ENCODE assay signal across 25 cellular contexts in genomic region chr7:44099669-44100068, GRCh38. TPM values are rescaled to one million over a fixed set of nuclear protein-coding genes. Genes with fewer than 3 reads are reported as not detected.
DNase-seq lines count a peak whose midpoint lies in the region; ATAC-seq and TF ChIP-seq lines count a peak whose summit lies in the region.
"Had no signal": no experiment of that assay in that cellular context is flagged by ENCODE, and none has a peak within 500 bp of the region (broad histone marks: within the 10 kb centered on the region; RNA-seq: fewer than 3 reads in every experiment).

No MANE protein-coding gene starts in this region.

- peak overlapping the region; percentile 73 for H3K27ac Mint-ChIP-seq in glutamatergic neuron (ENCODE audit: unreplicated experiment)
- H3K27ac Mint-ChIP-seq: activated CD4-positive, alpha-beta memory T cell treated with anti-CD3 and anti-CD28 coated beads, Interleukin-2, amount 10 ng/mL, durations not matched to agents 7 days and 5 days; activated naive CD8-positive, alpha-beta T cell treated with anti-CD3 and anti-CD28 coated beads, Interleukin-2, amount 10 ng/mL, durations not matched to agents 7 days and 5 days; CD4-positive, CD25-positive, alpha-beta regulatory T cell; T-cell had no signal

- POLR2A ChIA-PET in RWPE1 (lab: Yijun Ruan, JAX; ENCODE audit: low non-redundant PET), result no interaction called here

- H3K36me3 Mint-ChIP-seq in glutamatergic neuron (ENCODE audit: unreplicated experiment), result no peaks in the 10 kb centered on the region
- H3K36me3 Mint-ChIP-seq: activated naive CD8-positive, alpha-beta T cell treated with anti-CD3 and anti-CD28 coated beads, Interleukin-2, amount 10 ng/mL, durations not matched to agents 7 days and 5 days; CD4-positive, CD25-positive, alpha-beta regulatory T cell; T-cell had no signal

- no peak overlapping the region for H3K4me2 ChIP-seq in OCI-LY1 (ENCODE audit: low read length)

- H3K4me1 ChIP-seq in OCI-LY1 (ENCODE audit: insufficient read depth, low read length, severe bottlenecking), result peaks cover 86% of the 10 kb centered on the region

- 0 out of 2 replicates have a peak overlapping the region, but pooled peaks have one; percentile 3 for H3K9ac ChIP-seq in OCI-LY1 (ENCODE audit: low read length)

- peaks cover 5% of the 10 kb centered on the region for H3K27me3 Mint-ChIP-seq in glutamatergic neuron (ENCODE audit: unreplicated experiment)

- DNase-seq in HL-60 (ENCODE audit: low read depth in 1 of 2, low spot score in 1 of 2) (no peak), glutamatergic neuron (no peak), NCI-H226 (no peak), HCEC 1CT (no peak), RWPE1 (ENCODE audit: low spot score) (no peak)
- DNase-seq: activated CD4-positive, alpha-beta memory T cell treated with anti-CD3 and anti-CD28 coated beads, Interleukin-2, amount 10 ng/mL, durations not matched to agents 7 days and 5 days; activated effector memory CD4-positive, alpha-beta T cell treated with Interleukin-2 at 50 U/mL for 16 hours; activated naive CD8-positive, alpha-beta T cell treated with anti-CD3 and anti-CD28 coated beads, Interleukin-2, amount 10 ng/mL, durations not matched to agents 7 days and 5 days; CD4-positive, CD25-positive, alpha-beta regulatory T cell; Kasumi-1; NCI-H1048; NCI-H187 treated with DMSO at 0.1 percent for 48 hours; NCI-H774; PC-3; retina; Right ventricle myocardium superior; stimulated activated CD4-positive, alpha-beta T cell treated with anti-CD3 and anti-CD28 coated beads, Interleukin-12 subunit alpha, Interleukin-12 subunit beta, amount 100 ng/mL, for 4 hours; stimulated activated naive CD8-positive, alpha-beta T cell treated with anti-CD3 and anti-CD28 coated beads, Interleukin-15, Interleukin-2, amounts not matched to agents 100 U/mL and 50 U/mL, for 24 hours; T-cell; transverse colon had no signal

- H3K9me3 Mint-ChIP-seq in glutamatergic neuron (ENCODE audit: unreplicated experiment), result no peaks in the 10 kb centered on the region
- H3K9me3 Mint-ChIP-seq: activated CD4-positive, alpha-beta memory T cell treated with anti-CD3 and anti-CD28 coated beads, Interleukin-2, amount 10 ng/mL, durations not matched to agents 7 days and 5 days; activated naive CD8-positive, alpha-beta T cell treated with anti-CD3 and anti-CD28 coated beads, Interleukin-2, amount 10 ng/mL, durations not matched to agents 7 days and 5 days; T-cell had no signal

- peaks cover 11% of the 10 kb centered on the region; the same call in 1 of the 2 replicates for H3F3A ChIP-seq in OCI-LY1 (ENCODE audit: insufficient read depth, low read length)

- H3K36me3 ChIP-seq in OCI-LY1 (ENCODE audit: insufficient read depth, low read length), result no peaks in the 10 kb centered on the region
- H3K36me3 ChIP-seq: transverse colon had no signal

- H3K27me3 ChIP-seq in HL-60 (ENCODE audit: insufficient read depth, poor library complexity, severe bottlenecking) (peaks cover under 1% of the 10 kb centered on the region), OCI-LY1 (ENCODE audit: insufficient read depth, low read length) (no peaks in the 10 kb centered on the region)

- CTCF ChIA-PET in RWPE1 (lab: Yijun Ruan, JAX), result interaction anchor here (0.6 to 0.7 kb wide), 2 partner anchors 10 to 23 kb away, joined by 3 to 4 read pairs; no protein-coding TSS in a partner anchor

- no peaks in the 10 kb centered on the region for H3K79me2 ChIP-seq in OCI-LY1 (ENCODE audit: insufficient read depth, low read length)

- no peaks in the 10 kb centered on the region for H4K20me1 ChIP-seq in OCI-LY1 (ENCODE audit: insufficient read depth, low read length)

- H3K4me1 Mint-ChIP-seq in glutamatergic neuron (ENCODE audit: low read depth, unreplicated experiment), result peaks cover 11% of the 10 kb centered on the region

- H2AFZ ChIP-seq in OCI-LY1 (ENCODE audit: low read length), result no peak overlapping the region

- ATAC-seq in activated CD4-positive, CD25-positive, alpha-beta regulatory T cell treated with anti-CD3 and anti-CD28 coated beads, Interleukin-2, amount 50 U/mL, for 24 hours, result no peak
- ATAC-seq: PC-3; stimulated activated naive CD8-positive, alpha-beta T cell treated with anti-CD3 and anti-CD28 coated beads, Interleukin-15, Interleukin-2, amounts not matched to agents 100 U/mL and 50 U/mL, for 24 hours; T-cell had no signal

- no peaks in the 10 kb centered on the region for H3K9me2 ChIP-seq in OCI-LY1 (ENCODE audit: low read depth, low read length)

- TF ChIP-seq CTCF in HL-60 (IDR thresholded peaks at IDR 0.05; ENCODE audit: insufficient read depth, low read length) (no peak), OCI-LY1 (IDR thresholded peaks at IDR 0.05; ENCODE audit: low read length) (no peak), glutamatergic neuron (IDR thresholded peaks at IDR 0.05; ENCODE audit: partially characterized antibody, unreplicated experiment) (no peak), RWPE1 (conservative IDR thresholded peaks at IDR 0.05; ENCODE audit: low read depth) (no peak)

- H3K4me3 Mint-ChIP-seq in glutamatergic neuron (ENCODE audit: unreplicated experiment), result no peak overlapping the region
- H3K4me3 Mint-ChIP-seq: activated CD4-positive, alpha-beta memory T cell treated with anti-CD3 and anti-CD28 coated beads, Interleukin-2, amount 10 ng/mL, durations not matched to agents 7 days and 5 days; activated naive CD8-positive, alpha-beta T cell treated with anti-CD3 and anti-CD28 coated beads, Interleukin-2, amount 10 ng/mL, durations not matched to agents 7 days and 5 days; CD4-positive, CD25-positive, alpha-beta regulatory T cell; T-cell had no signal

- H3K4me3 ChIP-seq in HL-60 (replicated peaks; ENCODE audit: insufficient read depth, low read length) (no peak overlapping the region), OCI-LY1 (ENCODE audit: low read depth, low read length, poor library complexity, severe bottlenecking) (no peak overlapping the region), skin epidermis (no peak overlapping the region)
- H3K4me3 ChIP-seq: transverse colon had no signal

- H3K27ac ChIP-seq in HL-60 (replicated peaks) (0 out of 2 replicates have a peak overlapping the region, but pooled peaks have one; percentile 2), OCI-LY1 (ENCODE audit: low read depth, low read length, poor library complexity, severe bottlenecking) (peak overlapping the region; percentile 96), skin epidermis (peak overlapping the region in 19 of 21 experiments; percentile 66 to 99 (median 91)), RWPE1 (no peak overlapping the region)

- no peaks in the 10 kb centered on the region for H3K9me3 ChIP-seq in OCI-LY1 (ENCODE audit: low read length)
- H3K9me3 ChIP-seq: transverse colon had no signal

RNA-seq across cellular contexts. Expression of gene AEBP1, which starts 4.5 kb away (rescaled TPM):
- total RNA-seq in glutamatergic neuron (ENCODE audit: unreplicated experiment), result 35.4 TPM
- total RNA-seq: PC-3 had no signal

RNA-seq across cellular contexts. Expression of gene POLM, which starts 17.3 kb away (rescaled TPM):
- total RNA-seq in glutamatergic neuron (ENCODE audit: unreplicated experiment), result 28.8 TPM

RNA-seq across cellular contexts. Expression of gene POLD2, which starts 23.7 kb away (rescaled TPM):
- total RNA-seq in glutamatergic neuron (ENCODE audit: unreplicated experiment), result 71.2 TPM

RNA-seq across cellular contexts. Expression of gene PGAM2, which starts 34.3 kb away (rescaled TPM):
- total RNA-seq in glutamatergic neuron (ENCODE audit: unreplicated experiment), result 13.3 TPM

RNA-seq across cellular contexts. Expression of gene MYL7, which starts 41.5 kb away (rescaled TPM):
- total RNA-seq in glutamatergic neuron (ENCODE audit: unreplicated experiment), result 7.6 TPM
- total RNA-seq: activated CD4-positive, alpha-beta memory T cell treated with anti-CD3 and anti-CD28 coated beads, Interleukin-2, amount 10 ng/mL, durations not matched to agents 7 days and 5 days; activated naive CD8-positive, alpha-beta T cell treated with anti-CD3 and anti-CD28 coated beads, Interleukin-2, amount 10 ng/mL, durations not matched to agents 7 days and 5 days; CD4-positive, CD25-positive, alpha-beta regulatory T cell; lung microvascular endothelial cell; occipital lobe; PC-3; T-cell; transverse colon had no signal
